Comparison of ENCODE assay signal across 1 cellular context in genomic region chr11:11842426-11843008, GRCh38.
A peak's percentile ranks its signal among the peaks of the same experiment; 100 is the strongest.
TF ChIP-seq lines count a peak whose summit lies in the region.

No MANE protein-coding gene starts in this region.

TF ChIP-seq in GM12878, 131 proteins besides CTCF, POLR2A, EP300 and RAD21 (continued from another document):
- TF ChIP-seq PKNOX1 (IDR thresholded peaks at IDR 0.05) (0 out of 2 replicates have a peak, but pooled peaks have one; percentile 19), POU2F2 (IDR thresholded peaks at IDR 0.05; ENCODE audit: borderline replicate concordance, low read depth, low read length) (no peak; the same call in 2 of the 3 replicates), TAF1 (IDR thresholded peaks at IDR 0.05; ENCODE audit: borderline replicate concordance, low read depth, low read length) (peak; percentile 34; the same call in 1 of the 2 replicates), MXI1 (IDR thresholded peaks at IDR 0.05; ENCODE audit: low read depth, low read length) (peak; percentile 61; the same call in 1 of the 2 replicates), SKIL (IDR thresholded peaks at IDR 0.05; ENCODE audit: low read depth, poor library complexity, severe bottlenecking) (peak; percentile 17), MAX (IDR thresholded peaks at IDR 0.05; ENCODE audit: low read depth, low read length) (peak; percentile 35; the same call in 1 of the 2 replicates), NBN (IDR thresholded peaks at IDR 0.05) (0 out of 2 replicates have a peak, but pooled peaks have one; percentile 13), ZNF384 (IDR thresholded peaks at IDR 0.05; ENCODE audit: borderline replicate concordance, low read depth, low read length) (peak; percentile 54), SMAD1 (IDR thresholded peaks at IDR 0.05; ENCODE audit: low read depth, partially characterized antibody) (peak; percentile 38), CHD4 (IDR thresholded peaks at IDR 0.05) (no peak), POLR2AphosphoS5 (IDR thresholded peaks at IDR 0.05; ENCODE audit: low read length) (peak; percentile 71; the same call in 1 of the 2 replicates)
